15 cellular contexts compared by ENCODE assay signal in the genomic region with DNA sequence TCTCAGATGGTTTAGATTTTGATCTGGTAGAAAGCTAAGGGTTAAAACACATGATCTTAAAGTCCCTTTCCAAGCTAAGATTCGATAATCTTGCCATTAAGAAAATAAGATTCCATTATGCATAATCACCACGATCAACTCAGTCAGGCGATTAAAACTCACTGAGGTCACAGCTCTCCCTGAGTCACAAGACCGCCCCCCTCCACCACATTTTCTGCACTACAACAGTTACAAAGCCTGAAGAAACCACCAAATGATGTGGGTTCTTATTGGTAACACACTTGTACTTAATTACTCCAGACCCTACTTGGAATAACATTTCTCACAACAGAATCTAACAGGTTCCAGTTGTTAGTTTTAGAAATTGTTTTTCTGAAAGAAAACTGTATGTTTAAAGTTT.
DNase-seq lines count a peak whose midpoint lies in the region; ATAC-seq, FAIRE-seq and TF ChIP-seq lines count a peak whose summit lies in the region.
"Had no signal": no experiment of that assay in that cellular context is flagged by ENCODE, and none has a peak within 500 bp of the region (broad histone marks: within the 10 kb centered on the region; RNA-seq: fewer than 3 reads in every experiment).

No MANE protein-coding gene starts in this region.

- TF ChIP-seq CTCF in thyroid gland (IDR thresholded peaks at IDR 0.05) = no peak

- no peak for TF ChIP-seq POLR2A in thyroid gland (IDR thresholded peaks at IDR 0.05)

- no peak for ATAC-seq in Right ventricle myocardium inferior
- ATAC-seq in HG03442 (IDR thresholded peaks at IDR 0.05; ENCODE audit: unreplicated experiment) = no peak

- H3K4me1 ChIP-seq in thyroid gland = peaks cover 4 to 7% of the 10 kb centered on the region in 2 donors
- H3K4me1 ChIP-seq: left ventricle myocardium inferior had no signal

- no peaks in the 10 kb centered on the region for H3K27me3 Mint-ChIP-seq in activated naive CD4-positive, alpha-beta T cell treated with anti-CD3 and anti-CD28 coated beads for 36 hours (ENCODE audit: low read depth)
- no peaks in the 10 kb centered on the region for H3K27me3 Mint-ChIP-seq in activated naive CD4-positive, alpha-beta T cell treated with anti-CD3 and anti-CD28 coated beads, Interleukin-2, amount 10 ng/mL, durations not matched to agents 7 days and 5 days
- H3K27me3 Mint-ChIP-seq: B cell had no signal

- intact Hi-C loops in activated naive CD4-positive, alpha-beta T cell treated with anti-CD3 and anti-CD28 coated beads for 36 hours (cut with micrococcal nuclease) = loop anchor here (2.0 kb wide), 1 partner anchor 14 kb away; no protein-coding TSS in a partner anchor
- intact Hi-C loops in thyroid gland (cut with DNase I) = no loop called here
- intact Hi-C loops in Right ventricle myocardium inferior (cut with DNase I) = no loop called here

- no peak overlapping the region for H3K27ac ChIP-seq in thyroid gland
- H3K27ac ChIP-seq: esophagus squamous epithelium, left ventricle myocardium inferior, RWPE1 had no signal

- no peak overlapping the region for H3K4me3 ChIP-seq in thyroid gland (replicated peaks in 1 of 3)
- H3K4me3 ChIP-seq: esophagus squamous epithelium, left ventricle myocardium inferior had no signal

- H3K4me1 Mint-ChIP-seq in activated naive CD4-positive, alpha-beta T cell treated with anti-CD3 and anti-CD28 coated beads for 36 hours (ENCODE audit: low read depth) = peaks cover 34% of the 10 kb centered on the region
- peaks cover 36% of the 10 kb centered on the region for H3K4me1 Mint-ChIP-seq in activated naive CD4-positive, alpha-beta T cell treated with anti-CD3 and anti-CD28 coated beads, Interleukin-2, amount 10 ng/mL, durations not matched to agents 7 days and 5 days

- H3K9me3 Mint-ChIP-seq in activated naive CD4-positive, alpha-beta T cell treated with anti-CD3 and anti-CD28 coated beads for 36 hours = peaks cover 6% of the 10 kb centered on the region
- H3K9me3 Mint-ChIP-seq in activated naive CD4-positive, alpha-beta T cell treated with anti-CD3 and anti-CD28 coated beads, Interleukin-2, amount 10 ng/mL, durations not matched to agents 7 days and 5 days = peaks cover 7% of the 10 kb centered on the region

- H3K27me3 ChIP-seq in thyroid gland = no peaks in the 10 kb centered on the region
- H3K27me3 ChIP-seq: esophagus squamous epithelium had no signal

- no peaks in the 10 kb centered on the region for H3K9me3 ChIP-seq in thyroid gland
- H3K9me3 ChIP-seq: left ventricle myocardium inferior had no signal

- CTCF ChIA-PET in activated naive CD4-positive, alpha-beta T cell treated with anti-CD3 and anti-CD28 coated beads for 36 hours (lab: Charles Lee) = no interaction called here
- CTCF ChIA-PET in activated naive CD4-positive, alpha-beta T cell treated with anti-CD3 and anti-CD28 coated beads, Interleukin-2, amount 10 ng/mL, durations not matched to agents 7 days and 5 days (lab: Charles Lee) = no interaction called here

- FAIRE-seq in HTR-8/SVneo (lab: Jason Lieb, UNC) = no peak
- FAIRE-seq: H54 had no signal

- no peak overlapping the region for H3K4me3 Mint-ChIP-seq in activated naive CD4-positive, alpha-beta T cell treated with anti-CD3 and anti-CD28 coated beads for 36 hours
- H3K4me3 Mint-ChIP-seq in activated naive CD4-positive, alpha-beta T cell treated with anti-CD3 and anti-CD28 coated beads, Interleukin-2, amount 10 ng/mL, durations not matched to agents 7 days and 5 days = no peak overlapping the region
- H3K4me3 Mint-ChIP-seq: B cell had no signal

- no peaks in the 10 kb centered on the region for H3K36me3 ChIP-seq in thyroid gland
- H3K36me3 ChIP-seq: esophagus squamous epithelium, left ventricle myocardium inferior had no signal

- peak; percentile 57 for DNase-seq in activated naive CD4-positive, alpha-beta T cell treated with anti-CD3 and anti-CD28 coated beads for 36 hours
- no peak for DNase-seq in activated naive CD4-positive, alpha-beta T cell treated with anti-CD3 and anti-CD28 coated beads, Interleukin-2, amount 10 ng/mL, durations not matched to agents 7 days and 5 days
- DNase-seq in activated naive CD4-positive, alpha-beta T cell treated with anti-CD3 and anti-CD28 coated beads, Interleukin-2, amount 50 U/mL, for 16 hours = peak; percentile 46
- peak; percentile 67 for DNase-seq in kidney tubule cell (ENCODE audit: low spot score)
- DNase-seq in thyroid gland = peak; percentile 5 to 24
- no peak for DNase-seq in Right ventricle myocardium inferior (ENCODE audit: missing footprints)
- DNase-seq in HTR-8/SVneo (ENCODE audit: insufficient read length, low spot score) = no peak
- DNase-seq: esophagus squamous epithelium, left ventricle myocardium inferior, NCI-H226, posterior cingulate gyrus had no signal

- peaks cover 4% of the 10 kb centered on the region for H3K36me3 Mint-ChIP-seq in activated naive CD4-positive, alpha-beta T cell treated with anti-CD3 and anti-CD28 coated beads for 36 hours (ENCODE audit: low read depth)
- H3K36me3 Mint-ChIP-seq in activated naive CD4-positive, alpha-beta T cell treated with anti-CD3 and anti-CD28 coated beads, Interleukin-2, amount 10 ng/mL, durations not matched to agents 7 days and 5 days = peaks cover 18% of the 10 kb centered on the region

- H3K27ac Mint-ChIP-seq in activated naive CD4-positive, alpha-beta T cell treated with anti-CD3 and anti-CD28 coated beads for 36 hours = no peak overlapping the region
- H3K27ac Mint-ChIP-seq in activated naive CD4-positive, alpha-beta T cell treated with anti-CD3 and anti-CD28 coated beads, Interleukin-2, amount 10 ng/mL, durations not matched to agents 7 days and 5 days = no peak overlapping the region
- H3K27ac Mint-ChIP-seq: B cell had no signal

- 67 to 81% methylated on average over 4 of the region's 4 CpGs for WGBS in thyroid gland, 2 donors

Comparison
In these comparisons a context has a peak if more than half of its experiments do, and no peak if none do; other contexts are left out.
1. DNase-seq: peak in activated naive CD4-positive, alpha-beta T cell treated with anti-CD3 and anti-CD28 coated beads for 36 hours (single experiment), activated naive CD4-positive, alpha-beta T cell treated with anti-CD3 and anti-CD28 coated beads, Interleukin-2, amount 50 U/mL, for 16 hours (single experiment), kidney tubule cell (single experiment) and thyroid gland (2 of 2); none in activated naive CD4-positive, alpha-beta T cell treated with anti-CD3 and anti-CD28 coated beads, Interleukin-2, amount 10 ng/mL, durations not matched to agents 7 days and 5 days (single experiment), Right ventricle myocardium inferior (single experiment) and HTR-8/SVneo (single experiment).